Comparison of ENCODE assay signal across 9 cellular contexts in the genomic region with DNA sequence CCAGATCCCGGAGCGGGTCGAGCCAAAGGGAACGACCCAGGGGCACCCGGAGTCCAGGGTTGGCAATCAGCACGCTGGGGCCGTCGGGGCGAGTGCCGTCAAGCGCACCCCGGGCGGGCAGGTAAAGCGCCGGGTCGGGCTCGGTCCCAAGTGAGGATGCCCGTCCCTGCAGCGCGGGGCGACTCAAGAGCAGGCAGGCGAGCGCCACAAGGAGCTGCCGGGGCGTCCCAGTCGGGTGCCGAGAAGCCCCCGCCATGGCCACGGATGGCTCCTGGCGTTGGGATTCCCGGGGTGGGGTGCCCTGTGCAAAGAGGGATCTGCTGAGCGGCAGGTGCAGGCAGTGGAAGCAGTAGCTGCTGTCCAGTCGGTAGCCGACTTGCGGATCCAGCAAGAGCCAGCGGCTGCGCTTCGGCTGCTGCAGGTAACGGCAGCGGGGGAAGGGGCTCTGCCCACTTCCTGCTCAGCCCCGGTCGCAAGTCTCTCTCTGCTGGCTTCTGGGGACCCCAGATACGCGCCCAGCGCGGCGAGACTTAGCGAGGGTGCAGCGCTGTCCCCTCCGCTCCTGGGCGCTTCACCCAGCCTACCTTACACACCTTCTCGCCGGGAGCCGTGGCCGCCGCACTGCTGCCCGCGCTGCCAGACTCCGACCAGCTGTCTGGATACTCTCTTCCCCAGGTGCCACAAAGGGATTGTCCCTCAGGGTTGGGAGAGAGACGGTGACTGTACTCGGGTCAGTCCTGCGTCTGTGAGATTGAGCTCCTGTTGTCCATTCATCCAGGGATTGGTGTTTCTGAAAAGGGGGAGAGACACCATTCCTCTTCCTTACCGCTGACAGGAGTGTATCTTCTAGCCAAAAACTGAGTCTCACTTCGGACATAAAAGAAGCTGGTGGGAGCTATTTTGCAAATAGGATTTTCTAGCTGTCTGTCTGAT. TPM values are rescaled to one million over a fixed set of nuclear protein-coding genes. Genes with fewer than 3 reads are reported as not detected.
DNase-seq lines count a peak whose midpoint lies in the region; ATAC-seq lines count a peak whose summit lies in the region.
"Had no signal": no experiment of that assay in that cellular context is flagged by ENCODE, and none has a peak within 500 bp of the region (broad histone marks: within the 10 kb centered on the region; RNA-seq: fewer than 3 reads in every experiment).

TSS of gene FREM3 (minus strand) at position 256 of the 933 bp plus-strand sequence. CDS start at position 256, 0 bp downstream.

- peaks cover 10% of the 10 kb centered on the region for H3K4me1 Mint-ChIP-seq in activated CD4-positive, alpha-beta memory T cell treated with anti-CD3 and anti-CD28 coated beads, Interleukin-2, amount 10 ng/mL, durations not matched to agents 7 days and 5 days
- no peaks in the 10 kb centered on the region for H3K4me1 Mint-ChIP-seq in stimulated activated effector memory CD8-positive, alpha-beta T cell treated with anti-CD3 and anti-CD28 coated beads, Interleukin-12 subunit alpha, Interleukin-12 subunit beta, amount 100 ng/mL, for 72 hours

- H3K27ac Mint-ChIP-seq in activated CD4-positive, alpha-beta memory T cell treated with anti-CD3 and anti-CD28 coated beads, Interleukin-2, amount 10 ng/mL, durations not matched to agents 7 days and 5 days: no peak within 1 kb of the TSS
- H3K27ac Mint-ChIP-seq in stimulated activated effector memory CD8-positive, alpha-beta T cell treated with anti-CD3 and anti-CD28 coated beads, Interleukin-12 subunit alpha, Interleukin-12 subunit beta, amount 100 ng/mL, for 72 hours: no peak within 1 kb of the TSS

- H3K4me3 ChIP-seq in iPS-11a (ENCODE audit: low read depth, low read length): peak within 1 kb of the TSS; percentile 44

- CTCF ChIA-PET in activated CD4-positive, alpha-beta memory T cell treated with anti-CD3 and anti-CD28 coated beads, Interleukin-2, amount 10 ng/mL, durations not matched to agents 7 days and 5 days (lab: Charles Lee): interaction anchor here (0.6 to 0.7 kb wide), 2 partner anchors 220 to 1382 kb away, joined by 3 to 4 read pairs; no protein-coding TSS in a partner anchor

- DNase-seq in NCI-H2029 treated with DMSO at 0.1 percent for 48 hours (lab: John Stamatoyannopoulos, UW) (peak; percentile 2), NCI-H2029 (lab: John Stamatoyannopoulos, UW) (no peak), MV-4-11 (lab: John Stamatoyannopoulos, UW) (no peak), left colon (no peak), NCI-H226 (no peak)
- no peak for DNase-seq in activated CD4-positive, alpha-beta memory T cell treated with anti-CD3 and anti-CD28 coated beads, Interleukin-2, amount 10 ng/mL, durations not matched to agents 7 days and 5 days
- no peak for DNase-seq in stimulated activated effector memory CD8-positive, alpha-beta T cell treated with anti-CD3 and anti-CD28 coated beads, Interleukin-12 subunit alpha, Interleukin-12 subunit beta, amount 100 ng/mL, for 72 hours (ENCODE audit: low spot score in 2 of 2)

- no peaks in the 10 kb centered on the region for H3K36me3 Mint-ChIP-seq in activated CD4-positive, alpha-beta memory T cell treated with anti-CD3 and anti-CD28 coated beads, Interleukin-2, amount 10 ng/mL, durations not matched to agents 7 days and 5 days (ENCODE audit: low read depth)
- no peaks in the 10 kb centered on the region for H3K36me3 Mint-ChIP-seq in stimulated activated effector memory CD8-positive, alpha-beta T cell treated with anti-CD3 and anti-CD28 coated beads, Interleukin-12 subunit alpha, Interleukin-12 subunit beta, amount 100 ng/mL, for 72 hours

- H3K27me3 Mint-ChIP-seq in activated CD4-positive, alpha-beta memory T cell treated with anti-CD3 and anti-CD28 coated beads, Interleukin-2, amount 10 ng/mL, durations not matched to agents 7 days and 5 days: peaks cover 47% of the 10 kb centered on the region

- POLR2A ChIA-PET in activated CD4-positive, alpha-beta memory T cell treated with anti-CD3 and anti-CD28 coated beads, Interleukin-2, amount 10 ng/mL, durations not matched to agents 7 days and 5 days (lab: Charles Lee): no interaction called here

- peak; percentile 35 for ATAC-seq in stimulated activated effector memory CD8-positive, alpha-beta T cell treated with anti-CD3 and anti-CD28 coated beads, Interleukin-12 subunit alpha, Interleukin-12 subunit beta, amount 100 ng/mL, for 72 hours
- no peak for ATAC-seq in left colon

- H3K4me3 Mint-ChIP-seq in activated CD4-positive, alpha-beta memory T cell treated with anti-CD3 and anti-CD28 coated beads, Interleukin-2, amount 10 ng/mL, durations not matched to agents 7 days and 5 days: peak within 1 kb of the TSS; percentile 60
- H3K4me3 Mint-ChIP-seq in stimulated activated effector memory CD8-positive, alpha-beta T cell treated with anti-CD3 and anti-CD28 coated beads, Interleukin-12 subunit alpha, Interleukin-12 subunit beta, amount 100 ng/mL, for 72 hours: peak within 1 kb of the TSS; percentile 16

- no peaks in the 10 kb centered on the region for H3K9me3 Mint-ChIP-seq in activated CD4-positive, alpha-beta memory T cell treated with anti-CD3 and anti-CD28 coated beads, Interleukin-2, amount 10 ng/mL, durations not matched to agents 7 days and 5 days
- no peaks in the 10 kb centered on the region for H3K9me3 Mint-ChIP-seq in stimulated activated effector memory CD8-positive, alpha-beta T cell treated with anti-CD3 and anti-CD28 coated beads, Interleukin-12 subunit alpha, Interleukin-12 subunit beta, amount 100 ng/mL, for 72 hours

- intact Hi-C loops in left colon (cut with DNase I, micrococcal nuclease): no loop called here

RNA-seq across cellular contexts. Expression of gene FREM3, which starts in this region (rescaled TPM):
- not detected for total RNA-seq in activated CD4-positive, alpha-beta memory T cell treated with anti-CD3 and anti-CD28 coated beads, Interleukin-2, amount 10 ng/mL, durations not matched to agents 7 days and 5 days
- not detected for total RNA-seq in left colon
- total RNA-seq: RPMI7951 had no signal
